8 cellular contexts compared by ENCODE assay signal in genomic region chr6:159968295-159969203, GRCh38. TPM values are rescaled to one million over a fixed set of nuclear protein-coding genes. Genes with fewer than 3 reads are reported as not detected.
DNase-seq lines count a peak whose midpoint lies in the region; ATAC-seq and TF ChIP-seq lines count a peak whose summit lies in the region.

Gene IGF2R, plus strand, starts transcription at chr6:159969082. Its CDS starts 165 bp downstream, at chr6:159969247.

- ATAC-seq in GM18861 (IDR thresholded peaks at IDR 0.05; ENCODE audit: unreplicated experiment) (peak; percentile 62), HG03066 (IDR thresholded peaks at IDR 0.05; ENCODE audit: low read depth, unreplicated experiment) (peak; percentile 83), activated B cell treated with CpG ODN at 0.5 μM for 24 hours (ENCODE audit: low read depth) (peak; percentile 87)

- H3K4me3 Mint-ChIP-seq in activated B cell treated with CpG ODN at 0.5 μM for 24 hours = peak within 1 kb of the TSS; percentile 88
- H3K4me3 Mint-ChIP-seq in immature natural killer cell = peak within 1 kb of the TSS; percentile 92 to 98 (median 96)

- no peaks in the 10 kb centered on the region for H3K27me3 Mint-ChIP-seq in activated B cell treated with CpG ODN at 0.5 μM for 24 hours
- H3K27me3 Mint-ChIP-seq in immature natural killer cell (ENCODE audit: low read depth in 3 of 3) = peaks cover 5 to 18% (median 8%) of the 10 kb centered on the region in 3 donors

- CTCF ChIA-PET in AG04449 (lab: Yijun Ruan, JAX) (interaction anchor here (0.8 to 1.5 kb wide), 6 partner anchors 8 to 117 kb away, joined by 3 to 4 read pairs (median 3); no protein-coding TSS in a partner anchor), activated B cell treated with CpG ODN at 0.5 μM for 24 hours (lab: Charles Lee) (interaction anchor here (0.7 to 1.1 kb wide), 2 partner anchors 10 to 105 kb away, joined by 3 read pairs; no protein-coding TSS in a partner anchor)

- DNase-seq in AG04449 (ENCODE audit: low read depth, low spot score) (no peak), NCI-H2196 (lab: John Stamatoyannopoulos, UW; ENCODE audit: unreplicated experiment) (peak; percentile 83), activated B cell treated with CpG ODN at 0.5 μM for 24 hours (peak; percentile 93), cardiac fibroblast (ENCODE audit: low read depth in 2 of 2) (peak; percentile 86 to 92), immature natural killer cell (peak; percentile 88 to 91 (median 91)), smooth muscle cell of the brain vasculature (ENCODE audit: low read depth, low spot score) (peak; percentile 69)

- TF ChIP-seq CTCF in AG04449 (IDR thresholded peaks at IDR 0.05; ENCODE audit: insufficient read depth, low read length, missing control alignments) (peak; percentile 8), activated B cell treated with CpG ODN at 0.5 μM for 24 hours (IDR thresholded peaks at IDR 0.05) (no peak), cardiac fibroblast (IDR thresholded peaks at IDR 0.05; ENCODE audit: low read depth, low read length) (peak; percentile 14)

- H3K27ac Mint-ChIP-seq in activated B cell treated with CpG ODN at 0.5 μM for 24 hours (peak within 1 kb of the TSS; percentile 78), immature natural killer cell (peak within 1 kb of the TSS; percentile 94 to 98 (median 96))

- intact Hi-C loops in activated B cell treated with CpG ODN at 0.5 μM for 24 hours (cut with micrococcal nuclease) = loop anchor here (1.0 to 10.0 kb wide), 5 partner anchors 22 to 1306 kb away; partner anchors contain the start of genes AGPAT4 and MRPL18

- peak within 1 kb of the TSS; percentile 66 for H3K4me3 ChIP-seq in AG04449 (ENCODE audit: low read depth, low read length)
- peak within 1 kb of the TSS; percentile 67 to 75 for H3K4me3 ChIP-seq in cardiac fibroblast (replicated peaks in 1 of 2; ENCODE audit: low read depth in 2 of 2, low read length in 2 of 2)

- H3K9me3 Mint-ChIP-seq in activated B cell treated with CpG ODN at 0.5 μM for 24 hours (no peaks in the 10 kb centered on the region), immature natural killer cell (no peaks in the 10 kb centered on the region)

- POLR2A ChIA-PET in AG04449 (lab: Yijun Ruan, JAX) (no interaction called here), activated B cell treated with CpG ODN at 0.5 μM for 24 hours (lab: Charles Lee) (interaction anchor here (0.6 to 5.2 kb wide), 10 partner anchors 8 to 242 kb away, joined by 3 to 69 read pairs (median 4); partner anchors contain the start of genes MRPL18 and TCP1)

- H3K36me3 Mint-ChIP-seq in activated B cell treated with CpG ODN at 0.5 μM for 24 hours (ENCODE audit: low read depth) (peaks cover 4% of the 10 kb centered on the region), immature natural killer cell (peaks cover 0 to 4% (median 0%) of the 10 kb centered on the region in 3 donors)

- peaks cover 35% of the 10 kb centered on the region for H3K4me1 Mint-ChIP-seq in activated B cell treated with CpG ODN at 0.5 μM for 24 hours
- peaks cover 40 to 43% of the 10 kb centered on the region in 2 donors for H3K4me1 Mint-ChIP-seq in immature natural killer cell

RNA-seq across cellular contexts. Expression of gene IGF2R, which starts in this region (rescaled TPM):
- 69.6 and 79.5 TPM in 2 replicates for total RNA-seq in activated B cell treated with CpG ODN at 0.5 μM for 24 hours
- 10 to 100 TPM; 17.2 to 54.9 (median 21.4) TPM for polyA plus RNA-seq in immature natural killer cell
